11 cellular contexts compared by ENCODE assay signal in the genomic region with DNA sequence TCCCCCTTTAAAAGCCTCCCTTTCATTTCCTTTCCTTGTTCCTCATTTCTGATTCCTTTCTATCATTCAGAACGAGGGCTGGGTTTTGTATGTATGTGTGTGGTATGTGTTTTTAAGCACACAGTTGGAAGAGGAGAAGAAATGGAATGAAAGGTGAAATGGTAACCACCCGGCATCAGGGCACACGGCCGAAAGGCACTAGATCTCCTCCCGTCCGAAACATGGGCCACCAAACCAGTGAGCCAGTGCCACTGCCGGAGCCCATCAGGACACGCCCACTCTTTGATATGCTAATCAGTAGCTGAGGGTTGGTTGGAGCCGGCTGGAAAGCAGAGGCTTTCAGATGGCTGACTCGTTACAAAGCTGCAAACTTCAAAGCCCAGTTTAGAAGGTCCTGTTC.
A peak's percentile ranks its signal among the peaks of the same experiment; 100 is the strongest.
DNase-seq lines count a peak whose midpoint lies in the region; ATAC-seq and TF ChIP-seq lines count a peak whose summit lies in the region.
"Had no signal": no experiment of that assay in that cellular context is flagged by ENCODE, and none has a peak within 500 bp of the region (broad histone marks: within the 10 kb centered on the region; RNA-seq: fewer than 3 reads in every experiment).

No MANE protein-coding gene starts in this region.

- H3K27ac Mint-ChIP-seq in neural progenitor cell: peak overlapping the region; percentile 44
- H3K27ac Mint-ChIP-seq in stimulated activated memory B cell treated with anti-CD40 and anti-IgM and Interleukin-4, amounts not matched to agents 10 μg/mL and 1 μg/mL and 100 μg/mL, for 72 hours: no peak overlapping the region
- H3K27ac Mint-ChIP-seq: activated naive CD4-positive, alpha-beta T cell treated with anti-CD3 and anti-CD28 coated beads, Interleukin-2, amount 50 U/mL, for 72 hours had no signal

- intact Hi-C loops in dorsolateral prefrontal cortex (cut with DNase I): no loop called here

- TF ChIP-seq CTCF in dorsolateral prefrontal cortex (IDR thresholded peaks at IDR 0.05 in 54 of 56, conservative IDR thresholded peaks at IDR 0.05 in 2 of 56; ENCODE audit: low read depth in 1 of 56, partially characterized antibody in 56 of 56) (no peak), neural progenitor cell (IDR thresholded peaks at IDR 0.05) (no peak)

- H3K9me3 Mint-ChIP-seq in neural progenitor cell: peaks cover 2% of the 10 kb centered on the region
- no peaks in the 10 kb centered on the region for H3K9me3 Mint-ChIP-seq in stimulated activated memory B cell treated with anti-CD40 and anti-IgM and Interleukin-4, amounts not matched to agents 10 μg/mL and 1 μg/mL and 100 μg/mL, for 72 hours

- H3K27ac ChIP-seq in dorsolateral prefrontal cortex: no peak overlapping the region
- H3K27ac ChIP-seq in neural progenitor cell: no peak overlapping the region

- no peaks in the 10 kb centered on the region for H3K36me3 ChIP-seq in neural progenitor cell

- H3K4me1 Mint-ChIP-seq in neural progenitor cell: peaks cover 23% of the 10 kb centered on the region
- peaks cover 26% of the 10 kb centered on the region for H3K4me1 Mint-ChIP-seq in stimulated activated memory B cell treated with anti-CD40 and anti-IgM and Interleukin-4, amounts not matched to agents 10 μg/mL and 1 μg/mL and 100 μg/mL, for 72 hours

- peak overlapping the region; percentile 42 for H3K4me2 ChIP-seq in neural progenitor cell

- H3K36me3 Mint-ChIP-seq in neural progenitor cell: no peaks in the 10 kb centered on the region
- H3K36me3 Mint-ChIP-seq in stimulated activated memory B cell treated with anti-CD40 and anti-IgM and Interleukin-4, amounts not matched to agents 10 μg/mL and 1 μg/mL and 100 μg/mL, for 72 hours: no peaks in the 10 kb centered on the region

- DNase-seq in NCI-H82 (lab: John Stamatoyannopoulos, UW) (peak; percentile 31), NCI-H82 treated with DMSO at 0.1 percent for 48 hours (lab: John Stamatoyannopoulos, UW; ENCODE audit: unreplicated experiment) (no peak), NAMALWA (ENCODE audit: low spot score) (peak; percentile 50), dorsolateral prefrontal cortex (peak in 4 of 10 donors; percentile 13 to 42 (median 32)), neural progenitor cell (ENCODE audit: low spot score) (peak; percentile 89), retina (no peak), NCI-H146 treated with DMSO at 0.1 percent for 48 hours (lab: John Stamatoyannopoulos, UW; ENCODE audit: unreplicated experiment) (no peak)
- DNase-seq: NCI-H1092 had no signal

- peaks cover 28% of the 10 kb centered on the region for H3K4me1 ChIP-seq in neural progenitor cell

- no peaks in the 10 kb centered on the region for H3K79me2 ChIP-seq in neural progenitor cell (ENCODE audit: low read depth)

- H2AFZ ChIP-seq in neural progenitor cell (replicated peaks): peak overlapping the region; percentile 7

- no peak overlapping the region for H3K9ac ChIP-seq in neural progenitor cell

- H4K20me1 ChIP-seq in neural progenitor cell (ENCODE audit: low read depth): no peaks in the 10 kb centered on the region

- H3K27me3 ChIP-seq in dorsolateral prefrontal cortex (peaks cover 0 to 8% (median 0%) of the 10 kb centered on the region in 45 donors), neural progenitor cell (no peaks in the 10 kb centered on the region)

- H3F3A ChIP-seq in neural progenitor cell (ENCODE audit: low read depth): peaks cover 41% of the 10 kb centered on the region

- H3K4me3 ChIP-seq in dorsolateral prefrontal cortex: peak overlapping the region in 34 of 59 donors; percentile 1 to 53 (median 26)
- H3K4me3 ChIP-seq in neural progenitor cell: no peak overlapping the region

- H3K4me3 Mint-ChIP-seq in neural progenitor cell: no peak overlapping the region
- H3K4me3 Mint-ChIP-seq in stimulated activated memory B cell treated with anti-CD40 and anti-IgM and Interleukin-4, amounts not matched to agents 10 μg/mL and 1 μg/mL and 100 μg/mL, for 72 hours: no peak overlapping the region

- no peaks in the 10 kb centered on the region for H3K9me3 ChIP-seq in neural progenitor cell (ENCODE audit: low read depth)

- no peak for ATAC-seq in stimulated activated memory B cell treated with anti-CD40 and anti-IgM and Interleukin-4, amounts not matched to agents 10 μg/mL and 1 μg/mL and 100 μg/mL, for 72 hours
- ATAC-seq: SK-N-SH treated with all-trans-retinoic acid at 6 μM for 48 hours had no signal

- H3K27me3 Mint-ChIP-seq in neural progenitor cell (ENCODE audit: insufficient read depth, low read depth): peaks cover 5% of the 10 kb centered on the region
- H3K27me3 Mint-ChIP-seq in stimulated activated memory B cell treated with anti-CD40 and anti-IgM and Interleukin-4, amounts not matched to agents 10 μg/mL and 1 μg/mL and 100 μg/mL, for 72 hours: peaks cover 8% of the 10 kb centered on the region

Comparison
In these comparisons a context has a peak if more than half of its experiments do, and no peak if none do; other contexts are left out.
1. DNase-seq: peak in NCI-H82 (single experiment), NAMALWA (single experiment) and neural progenitor cell (single experiment); none in NCI-H82 treated with DMSO at 0.1 percent for 48 hours (single experiment), retina (single experiment) and NCI-H146 treated with DMSO at 0.1 percent for 48 hours (single experiment).